In genomic region chr2:151374426-151374825, GRCh38 we compare ENCODE assay signal across 8 cellular contexts. TPM values are rescaled to one million over a fixed set of nuclear protein-coding genes. Genes with fewer than 3 reads are reported as not detected.
A peak's percentile ranks its signal among the peaks of the same experiment; 100 is the strongest.
DNase-seq lines count a peak whose midpoint lies in the region; ATAC-seq and TF ChIP-seq lines count a peak whose summit lies in the region.

No MANE protein-coding gene starts in this region.

- CTCF ChIA-PET in AG04450 (lab: Charles Lee), result no interaction called here

- ATAC-seq in GM19351 (IDR thresholded peaks at IDR 0.05; ENCODE audit: unreplicated experiment) (peak; percentile 95), HG03139 (IDR thresholded peaks at IDR 0.05; ENCODE audit: unreplicated experiment) (peak; percentile 96), left ventricle myocardium superior (no peak)

- no peaks in the 10 kb centered on the region for H3K27me3 ChIP-seq in AG04450 (ENCODE audit: control insufficient read depth, insufficient read depth, low read length)

- H3K9me3 ChIP-seq in AG04450 (ENCODE audit: control insufficient read depth, insufficient read depth, low read length), result no peaks in the 10 kb centered on the region

- peak overlapping the region; percentile 39 for H3K27ac ChIP-seq in AG04450 (ENCODE audit: low read depth, low read length)

- intact Hi-C loops in left ventricle myocardium superior (cut with micrococcal nuclease), result no loop called here

- TF ChIP-seq CTCF in AG04450 (IDR thresholded peaks at IDR 0.05; ENCODE audit: low read depth, low read length), result no peak
- TF ChIP-seq CTCF in cardiac fibroblast (IDR thresholded peaks at IDR 0.05; ENCODE audit: low read depth, low read length), result no peak

- H3K4me3 ChIP-seq in AG04450 (ENCODE audit: low read depth, low read length) (no peak overlapping the region), cardiac fibroblast (replicated peaks in 1 of 2; ENCODE audit: low read depth in 2 of 2, low read length in 2 of 2) (no peak overlapping the region)

- DNase-seq in AG04450 (ENCODE audit: low read depth, low spot score), result peak; percentile 47
- DNase-seq in cardiac fibroblast (ENCODE audit: low read depth in 2 of 2), result peak; percentile 83 to 88
- DNase-seq in DMS79 (lab: John Stamatoyannopoulos, UW), result no peak
- no peak for DNase-seq in left ventricle myocardium superior
- DNase-seq in SK-N-DZ (ENCODE audit: low spot score), result no peak
- no peak for DNase-seq in stimulated activated CD4-positive, alpha-beta T cell treated with anti-CD3 and anti-CD28 coated beads, Interleukin-2, amount 100 ng/mL, for 24 hours

- POLR2A ChIA-PET in AG04450 (lab: Yijun Ruan, JAX), result interaction anchor here (0.6 kb wide), 1 partner anchor 16 kb away, joined by 3 read pairs; no protein-coding TSS in a partner anchor

RNA-seq across cellular contexts. Expression of gene TNFAIP6, which starts 17.0 kb away (rescaled TPM):
- 16.6 and 24.6 TPM in 2 replicates for polyA plus RNA-seq in AG04450 (2011; rRNA removed)
- polyA minus RNA-seq in AG04450 (2011; rRNA and poly(A)+ RNA removed), result 3.9 and 6.3 TPM in 2 replicates
- total RNA-seq in left ventricle myocardium superior, result 2.4 TPM
- not detected in 2 replicates for polyA plus RNA-seq in SK-N-DZ (2014; cell fraction: cytosol; rRNA removed)
- polyA plus RNA-seq in SK-N-DZ (2014; cell fraction: nucleus; rRNA removed), result not detected in 2 replicates

RNA-seq across cellular contexts. Expression of gene RIF1, which starts 35.3 kb away (rescaled TPM):
- 10.2 and 15.0 TPM in 2 replicates for polyA plus RNA-seq in AG04450 (2011; rRNA removed)
- polyA minus RNA-seq in AG04450 (2011; rRNA and poly(A)+ RNA removed), result 30.7 and 59.8 TPM in 2 replicates
- total RNA-seq in left ventricle myocardium superior, result 16.3 TPM
- polyA plus RNA-seq in SK-N-DZ (2014; cell fraction: cytosol; rRNA removed), result 13.6 and 18.0 TPM in 2 replicates
- polyA plus RNA-seq in SK-N-DZ (2014; cell fraction: nucleus; rRNA removed), result 24.6 and 28.3 TPM in 2 replicates

Comparison
In these comparisons a context has a peak if more than half of its experiments do, and no peak if none do; other contexts are left out.
1. DNase-seq: peak in AG04450 (single experiment) and cardiac fibroblast (2 of 2); none in DMS79 (single experiment), left ventricle myocardium superior (single experiment), SK-N-DZ (single experiment) and stimulated activated CD4-positive, alpha-beta T cell treated with anti-CD3 and anti-CD28 coated beads, Interleukin-2, amount 100 ng/mL, for 24 hours (0 of 2).